ENCODE assay signal across 8 cellular contexts in the genomic region with DNA sequence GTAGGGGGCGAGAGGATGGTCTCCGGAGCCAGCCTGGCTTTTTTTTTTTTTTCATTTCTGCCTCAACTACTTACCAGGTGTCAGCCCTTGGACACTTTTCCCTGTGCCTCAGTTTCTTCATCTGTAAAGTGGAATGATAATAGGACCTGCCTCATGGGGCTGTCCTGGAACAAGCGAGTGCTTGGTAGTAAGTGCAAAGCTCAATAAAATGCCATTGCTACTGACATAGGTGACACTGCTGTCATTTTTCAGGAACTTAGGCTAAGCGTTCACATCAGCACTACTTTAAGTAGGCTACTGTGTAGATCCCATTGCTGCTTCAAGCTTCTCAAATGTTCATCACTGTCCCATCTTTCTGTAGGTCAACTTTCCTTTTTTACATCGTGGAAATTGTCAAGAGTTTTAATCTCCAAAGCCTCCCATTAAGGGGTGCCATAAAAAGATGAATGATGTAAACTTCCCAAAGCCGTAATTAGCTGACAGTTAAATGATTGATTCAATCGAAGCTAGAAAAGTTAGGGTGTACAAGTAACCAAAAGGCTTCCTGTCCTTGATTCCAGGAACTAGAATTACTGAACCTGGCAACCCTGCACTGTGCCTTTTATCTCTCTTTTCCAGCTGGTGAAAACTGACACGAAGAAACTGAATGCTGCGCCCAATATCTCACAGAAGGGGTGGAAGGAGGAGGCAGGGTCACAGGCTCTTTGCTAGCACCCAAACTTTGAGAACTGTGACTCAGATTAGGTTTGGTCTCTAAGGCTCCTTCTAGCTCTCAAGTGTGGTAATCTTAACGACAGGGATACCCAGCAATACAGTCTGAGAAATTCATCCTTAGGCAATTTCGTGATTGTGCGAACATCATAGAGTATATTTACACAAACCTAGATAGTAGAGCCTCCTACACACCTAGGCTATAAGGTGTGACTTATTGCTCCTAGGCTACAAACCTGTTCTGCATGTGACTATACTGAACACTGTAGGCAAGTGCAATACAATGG. TPM values are rescaled to one million over a fixed set of nuclear protein-coding genes. Genes with fewer than 3 reads are reported as not detected.
DNase-seq lines count a peak whose midpoint lies in the region; TF ChIP-seq lines count a peak whose summit lies in the region.

No MANE protein-coding gene starts in this region.

- peak overlapping the region; percentile 82 for H3K27ac ChIP-seq in 22Rv1
- peak overlapping the region; percentile 95 for H3K27ac ChIP-seq in esophagus (ENCODE audit: low read depth in 2 of 2, low read length in 1 of 2)

- peak overlapping the region; percentile 82 to 96 for H3K4me3 ChIP-seq in esophagus (ENCODE audit: low read depth in 1 of 2, low read length in 2 of 2)
- H3K4me3 ChIP-seq in neuron (ENCODE audit: low read length): peak overlapping the region; percentile 93

- H2AFZ ChIP-seq in neuron (ENCODE audit: low read depth, low read length): peak overlapping the region; percentile 27

- TF ChIP-seq CTCF in 22Rv1 (IDR thresholded peaks at IDR 0.05): no peak
- TF ChIP-seq CTCF in GM20000 (IDR thresholded peaks at IDR 0.05; ENCODE audit: extremely low read depth, missing control alignments): no peak

- DNase-seq in GM20000 (ENCODE audit: low spot score): peak; percentile 25
- peak; percentile 36 for DNase-seq in SW480 (ENCODE audit: low spot score)
- no peak for DNase-seq in NCI-H2107 (lab: John Stamatoyannopoulos, UW)
- no peak for DNase-seq in islet precursor cell
- no peak for DNase-seq in middle frontal gyrus (ENCODE audit: extremely low spot score, low spot score)

- H3K9me3 ChIP-seq in esophagus (ENCODE audit: control insufficient read depth in 2 of 2, insufficient read depth in 1 of 2, low read depth in 1 of 2, low read length in 1 of 2): no peaks in the 10 kb centered on the region
- no peaks in the 10 kb centered on the region for H3K9me3 ChIP-seq in neuron (ENCODE audit: low read length)

- H3K36me3 ChIP-seq in esophagus (ENCODE audit: control insufficient read depth in 2 of 2, insufficient read depth in 2 of 2, low read length in 1 of 2) (no peaks in the 10 kb centered on the region), neuron (ENCODE audit: insufficient read depth, low read length) (no peaks in the 10 kb centered on the region)

- H3K27me3 ChIP-seq in esophagus (ENCODE audit: control insufficient read depth in 1 of 2, insufficient read depth in 2 of 2, low read length in 2 of 2) (no peaks in the 10 kb centered on the region), neuron (ENCODE audit: insufficient read depth, low read length) (no peaks in the 10 kb centered on the region)

- 10% methylated on average over 12 of the region's 12 CpGs for WGBS in esophagus, 2 donors

- H3K4me1 ChIP-seq in esophagus (ENCODE audit: control insufficient read depth in 2 of 2, insufficient read depth in 2 of 2, low read length in 1 of 2): no peaks in the 10 kb centered on the region
- peaks cover 13% of the 10 kb centered on the region for H3K4me1 ChIP-seq in neuron (ENCODE audit: insufficient read depth, low read length)

RNA-seq across cellular contexts. Expression of a gene that starts 0.9 kb away (rescaled TPM):
- polyA plus RNA-seq in esophagus: 10 to 100 TPM; 26.8 to 28.3 TPM

Comparison
In these comparisons a context has a peak if more than half of its experiments do, and no peak if none do; other contexts are left out.
1. DNase-seq: peak in GM20000 (single experiment) and SW480 (single experiment); none in NCI-H2107 (single experiment), islet precursor cell (single experiment) and middle frontal gyrus (single experiment).